ENCODE assay signal across 10 cellular contexts in genomic region chr2:44964704-44965343, GRCh38. TPM values are rescaled to one million over a fixed set of nuclear protein-coding genes. Genes with fewer than 3 reads are reported as not detected.
A peak's percentile ranks its signal among the peaks of the same experiment; 100 is the strongest.
DNase-seq lines count a peak whose midpoint lies in the region; ATAC-seq and TF ChIP-seq lines count a peak whose summit lies in the region.
"Had no signal": no experiment of that assay in that cellular context is flagged by ENCODE, and none has a peak within 500 bp of the region (broad histone marks: within the 10 kb centered on the region; RNA-seq: fewer than 3 reads in every experiment).

No MANE protein-coding gene starts in this region.

- TF ChIP-seq CTCF in Caco-2 (IDR thresholded peaks at IDR 0.05; ENCODE audit: insufficient read depth in 1 of 2, low read depth in 1 of 2, low read length in 1 of 2, severe bottlenecking in 1 of 2, unreplicated experiment in 1 of 2), result peak; percentile 38 to 54
- TF ChIP-seq CTCF in HFF-Myc (IDR thresholded peaks at IDR 0.05; ENCODE audit: low read depth, low read length, missing control alignments), result peak; percentile 10
- peak; percentile 32; the same call in 1 of the 2 replicates for TF ChIP-seq CTCF in PC-3 (conservative IDR thresholded peaks at IDR 0.05; ENCODE audit: low read depth, low read length)

- CTCF ChIA-PET in Caco-2 (lab: Charles Lee) (interaction anchor here (0.6 to 1.4 kb wide), 4 partner anchors 10 to 125 kb away, joined by 3 to 6 read pairs (median 4); no protein-coding TSS in a partner anchor), PC-3 (lab: Charles Lee) (interaction anchor here (0.6 kb wide), 1 partner anchor 387 kb away, joined by 7 read pairs; no protein-coding TSS in a partner anchor)
- CTCF ChIA-PET in activated naive CD4-positive, alpha-beta T cell treated with anti-CD3 and anti-CD28 coated beads, Interleukin-2, amount 10 ng/mL, durations not matched to agents 7 days and 5 days (lab: Charles Lee), result interaction anchor here (0.9 to 2.1 kb wide), 2 partner anchors 9 to 10 kb away, joined by 3 to 6 read pairs; no protein-coding TSS in a partner anchor

- no peaks in the 10 kb centered on the region for H3K9me3 ChIP-seq in Caco-2
- H3K9me3 ChIP-seq in PC-3 (ENCODE audit: low read length), result no peaks in the 10 kb centered on the region
- no peaks in the 10 kb centered on the region for H3K9me3 ChIP-seq in HAP-1

- H3K4me2 ChIP-seq in PC-3 (ENCODE audit: low read length), result no peak overlapping the region

- POLR2A ChIA-PET in Caco-2 (lab: Charles Lee), result no interaction called here
- POLR2A ChIA-PET in PC-3 (lab: Charles Lee; ENCODE audit: unreplicated experiment), result no interaction called here

- no peak overlapping the region for H3K9ac ChIP-seq in PC-3 (ENCODE audit: low read length)

- H3K4me3 ChIP-seq in Caco-2 (ENCODE audit: low read depth, low read length) (no peak overlapping the region), HFF-Myc (replicated peaks; ENCODE audit: low read depth, low read length) (no peak overlapping the region), PC-3 (ENCODE audit: low read length) (no peak overlapping the region), HAP-1 (no peak overlapping the region)

- H3K9me3 Mint-ChIP-seq in Caco-2 (ENCODE audit: unreplicated experiment), result no peaks in the 10 kb centered on the region
- H3K9me3 Mint-ChIP-seq in activated naive CD4-positive, alpha-beta T cell treated with anti-CD3 and anti-CD28 coated beads, Interleukin-2, amount 10 ng/mL, durations not matched to agents 7 days and 5 days, result no peaks in the 10 kb centered on the region
- H3K9me3 Mint-ChIP-seq: activated naive CD4-positive, alpha-beta T cell treated with anti-CD3 and anti-CD28 coated beads, Interleukin-2, amount 50 U/mL, for 72 hours had no signal

- H3K27ac ChIP-seq in PC-3 (ENCODE audit: low read length), result no peak overlapping the region

- no peaks in the 10 kb centered on the region for H3K4me1 Mint-ChIP-seq in Caco-2 (ENCODE audit: low read depth, unreplicated experiment)
- H3K4me1 Mint-ChIP-seq in activated naive CD4-positive, alpha-beta T cell treated with anti-CD3 and anti-CD28 coated beads, Interleukin-2, amount 10 ng/mL, durations not matched to agents 7 days and 5 days, result no peaks in the 10 kb centered on the region

- H3K9me2 ChIP-seq in PC-3 (replicated peaks; ENCODE audit: low read length), result no peaks in the 10 kb centered on the region

- H3K79me2 ChIP-seq in PC-3 (ENCODE audit: low read length), result no peaks in the 10 kb centered on the region

- H4K20me1 ChIP-seq in PC-3 (ENCODE audit: low read length), result no peaks in the 10 kb centered on the region

- H3K27me3 Mint-ChIP-seq in Caco-2 (ENCODE audit: insufficient read depth, unreplicated experiment), result peaks cover 17% of the 10 kb centered on the region
- peaks cover 52% of the 10 kb centered on the region for H3K27me3 Mint-ChIP-seq in activated naive CD4-positive, alpha-beta T cell treated with anti-CD3 and anti-CD28 coated beads, Interleukin-2, amount 10 ng/mL, durations not matched to agents 7 days and 5 days

- no peaks in the 10 kb centered on the region; the same call in 1 of the 2 replicates for H3K27me3 ChIP-seq in Caco-2 (replicated peaks; ENCODE audit: control insufficient read depth, insufficient read depth, low read length)
- no peaks in the 10 kb centered on the region for H3K27me3 ChIP-seq in PC-3 (ENCODE audit: low read length)
- H3K27me3 ChIP-seq in HAP-1 (ENCODE audit: low read depth), result no peaks in the 10 kb centered on the region

- in situ Hi-C loops in HAP-1 (cut with MboI; ENCODE audit: low sequenced_read_pairs), result loop anchor here (25.0 kb wide), 2 partner anchors 578 to 928 kb away; no protein-coding TSS in a partner anchor

- H3K36me3 ChIP-seq in Caco-2 (ENCODE audit: control insufficient read depth, insufficient read depth, low read length) (no peaks in the 10 kb centered on the region), PC-3 (ENCODE audit: low read depth, low read length) (no peaks in the 10 kb centered on the region), HAP-1 (replicated peaks) (no peaks in the 10 kb centered on the region)

- BruUV-seq in Caco-2 (replicated peaks; lab: Mats Ljungman, UMichigan) (no TSS peak), PC-3 (replicated peaks; lab: Mats Ljungman, UMichigan) (no TSS peak)

- H2AFZ ChIP-seq in PC-3 (ENCODE audit: low read length), result no peak overlapping the region

- H3K4me1 ChIP-seq in Caco-2 (no peaks in the 10 kb centered on the region), PC-3 (ENCODE audit: insufficient read depth, low read length) (peaks cover 4% of the 10 kb centered on the region), HAP-1 (no peaks in the 10 kb centered on the region)

- no peak overlapping the region for H3K27ac Mint-ChIP-seq in Caco-2 (ENCODE audit: unreplicated experiment)
- H3K27ac Mint-ChIP-seq in activated naive CD4-positive, alpha-beta T cell treated with anti-CD3 and anti-CD28 coated beads, Interleukin-2, amount 10 ng/mL, durations not matched to agents 7 days and 5 days, result no peak overlapping the region
- H3K27ac Mint-ChIP-seq: activated naive CD4-positive, alpha-beta T cell treated with anti-CD3 and anti-CD28 coated beads, Interleukin-2, amount 50 U/mL, for 72 hours had no signal

- DNase-seq in Caco-2, result peak in 1 of 2 experiments; percentile 39
- no peak for DNase-seq in HFF-Myc (ENCODE audit: extremely low read depth, low read depth)
- DNase-seq in PC-3, result no peak
- peak; percentile 65 for DNase-seq in islet precursor cell
- no peak for DNase-seq in activated naive CD4-positive, alpha-beta T cell treated with anti-CD3 and anti-CD28 coated beads, Interleukin-2, amount 10 ng/mL, durations not matched to agents 7 days and 5 days
- no peak for DNase-seq in amygdala (lab: John Stamatoyannopoulos, UW)
- no peak for DNase-seq in HAP-1 (ENCODE audit: low spot score in 2 of 2)

- H3K36me3 Mint-ChIP-seq in Caco-2 (ENCODE audit: insufficient read depth, unreplicated experiment), result no peaks in the 10 kb centered on the region
- no peaks in the 10 kb centered on the region for H3K36me3 Mint-ChIP-seq in activated naive CD4-positive, alpha-beta T cell treated with anti-CD3 and anti-CD28 coated beads, Interleukin-2, amount 10 ng/mL, durations not matched to agents 7 days and 5 days
- H3K36me3 Mint-ChIP-seq: activated naive CD4-positive, alpha-beta T cell treated with anti-CD3 and anti-CD28 coated beads, Interleukin-2, amount 50 U/mL, for 72 hours had no signal

- H3K4me3 Mint-ChIP-seq in Caco-2 (ENCODE audit: unreplicated experiment), result no peak overlapping the region
- H3K4me3 Mint-ChIP-seq in activated naive CD4-positive, alpha-beta T cell treated with anti-CD3 and anti-CD28 coated beads, Interleukin-2, amount 10 ng/mL, durations not matched to agents 7 days and 5 days, result no peak overlapping the region

- ATAC-seq in PC-3 (no peak; the same call in 1 of the 2 replicates), GM18517 (IDR thresholded peaks at IDR 0.05; ENCODE audit: unreplicated experiment) (no peak)
- ATAC-seq: esophagus mucosa had no signal

- intact Hi-C loops in Caco-2 (cut with micrococcal nuclease; ENCODE audit: unreplicated experiment) (no loop called here), PC-3 (cut with micrococcal nuclease) (no loop called here)

- H3F3A ChIP-seq in PC-3 (ENCODE audit: low read length, unreplicated experiment), result no peaks in the 10 kb centered on the region

RNA-seq across cellular contexts. Expression of gene SIX3, which starts 23.3 kb away (rescaled TPM):
- total RNA-seq in Caco-2 (2022), result not detected in 2 replicates
- total RNA-seq in PC-3 (2014; rRNA removed), result 0.07 TPM in 1 of 2 replicates, not detected in the other
- total RNA-seq: activated naive CD4-positive, alpha-beta T cell treated with anti-CD3 and anti-CD28 coated beads, Interleukin-2, amount 50 U/mL, for 72 hours; esophagus mucosa had no signal

RNA-seq across cellular contexts. Expression of gene SIX2, which starts 44.4 kb away (rescaled TPM):
- total RNA-seq in Caco-2 (2022), result 0.88 and 1.9 TPM in 2 replicates
- 26.8 and 27.9 TPM in 2 replicates for total RNA-seq in PC-3 (2014; rRNA removed)
- total RNA-seq: activated naive CD4-positive, alpha-beta T cell treated with anti-CD3 and anti-CD28 coated beads, Interleukin-2, amount 50 U/mL, for 72 hours had no signal
